22 cellular contexts compared by ENCODE assay signal in the genomic region with DNA sequence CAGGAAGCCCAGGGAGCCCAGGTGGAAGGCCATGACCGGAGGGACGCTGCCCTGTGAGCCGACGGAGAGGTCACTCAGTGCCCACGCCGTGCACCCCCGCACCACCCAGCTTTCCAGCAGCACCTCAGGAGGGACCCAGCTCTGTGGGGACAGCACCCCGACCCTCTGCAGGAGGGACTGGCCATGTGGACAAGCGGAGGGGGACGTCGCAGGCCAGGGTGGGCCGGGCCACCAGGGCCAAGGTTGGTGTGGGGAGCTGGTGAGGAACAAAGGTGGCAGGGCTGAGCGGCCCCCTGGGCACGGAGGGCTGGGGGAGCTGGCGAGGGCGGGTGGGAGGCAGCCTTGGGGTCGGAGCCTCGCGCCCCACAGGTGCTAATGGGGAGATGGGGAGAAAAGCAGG.
"Had no signal": no experiment of that assay in that cellular context is flagged by ENCODE, and none has a peak within 500 bp of the region (broad histone marks: within the 10 kb centered on the region; RNA-seq: fewer than 3 reads in every experiment).

No MANE protein-coding gene starts in this region.

- DNase-seq: activated CD4-positive, alpha-beta T cell treated with anti-CD3 and anti-CD28 coated beads for 4 hours; activated CD8-positive, alpha-beta memory T cell treated with anti-CD3 and anti-CD28 coated beads, Interleukin-2, amount 50 U/mL, for 4 hours; activated CD8-positive, alpha-beta T cell treated with anti-CD3 and anti-CD28 coated beads for 36 hours; activated naive CD4-positive, alpha-beta T cell treated with anti-CD3 and anti-CD28 coated beads, Interleukin-2, amount 50 U/mL, for 16 hours; activated naive CD8-positive, alpha-beta T cell treated with anti-CD3 and anti-CD28 coated beads, Interleukin-2, amount 10 ng/mL, durations not matched to agents 7 days and 5 days; activated T-cell treated with anti-CD3 and anti-CD28 coated beads, Interleukin-2, amount 50 U/mL, for 72 hours; anterior cingulate cortex; Karpas-422; MM.1S; NCI-H1105; NCI-H1436; NCI-H1694 treated with DMSO at 0.1 percent for 48 hours; NCI-H2029 treated with DMSO at 0.1 percent for 48 hours; NCI-H345; NCI-H510A; NCI-H526 treated with DMSO at 0.1 percent for 48 hours; NCI-H82; OCI-M1; Peyer's patch; SHP77 treated with DMSO at 0.1 percent for 48 hours had no signal

- H3K9me3 ChIP-seq: adrenal gland, Peyer's patch had no signal

- H3K27ac ChIP-seq: adrenal gland, Peyer's patch had no signal

- H3K27me3 ChIP-seq: adrenal gland, Peyer's patch had no signal

- H3K4me3 ChIP-seq: adrenal gland, Peyer's patch had no signal

- ATAC-seq: activated CD4-positive, CD25-positive, alpha-beta regulatory T cell treated with anti-CD3 and anti-CD28 coated beads, Interleukin-2, amount 50 U/mL, for 24 hours; activated CD8-positive, alpha-beta T cell treated with anti-CD3 and anti-CD28 coated beads for 36 hours; activated T-cell treated with anti-CD3 and anti-CD28 coated beads, Interleukin-2, amount 50 U/mL, for 72 hours had no signal
